16 cellular contexts compared by ENCODE assay signal in the genomic region with DNA sequence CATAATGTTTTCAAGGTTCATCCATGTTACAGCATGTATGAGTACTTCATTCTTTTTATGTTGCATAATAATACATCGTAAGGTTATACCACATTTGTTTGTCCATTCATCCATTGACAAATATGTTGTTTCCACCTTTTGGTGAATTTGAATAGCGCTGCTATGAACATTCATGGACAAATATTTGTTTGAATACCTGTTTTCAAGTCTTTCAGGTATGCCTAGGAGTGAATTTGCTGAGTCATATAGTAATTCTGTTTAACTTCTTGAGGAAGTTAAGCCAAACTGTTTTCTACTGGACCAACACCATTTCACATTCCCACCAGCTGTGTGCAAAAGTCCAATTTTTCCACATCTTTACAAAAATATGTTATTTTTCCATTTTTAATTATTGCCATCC. TPM values are rescaled to one million over a fixed set of nuclear protein-coding genes. Genes with fewer than 3 reads are reported as not detected.
A peak's percentile ranks its signal among the peaks of the same experiment; 100 is the strongest.
DNase-seq lines count a peak whose midpoint lies in the region; ATAC-seq, FAIRE-seq and TF ChIP-seq lines count a peak whose summit lies in the region.
"Had no signal": no experiment of that assay in that cellular context is flagged by ENCODE, and none has a peak within 500 bp of the region (broad histone marks: within the 10 kb centered on the region; RNA-seq: fewer than 3 reads in every experiment).

No MANE protein-coding gene starts in this region.

- CTCF ChIA-PET in HepG2 (lab: Yijun Ruan, JAX; ENCODE audit: low intra/inter-chr PET ratio, low total read pairs) (no interaction called here), PC-9 (lab: Charles Lee) (no interaction called here)

- FAIRE-seq in HepG2 (lab: Jason Lieb, UNC) (no peak), islet of Langerhans (lab: Jason Lieb, UNC) (peak; percentile 21)
- FAIRE-seq: HTR-8/SVneo had no signal

- H3K4me3 ChIP-seq in HepG2 (replicated peaks in 1 of 3; ENCODE audit: insufficient read depth in 1 of 3, low read depth in 2 of 3, low read length in 3 of 3) = no peak overlapping the region
- H3K4me3 ChIP-seq in right lobe of liver = no peak overlapping the region
- H3K4me3 ChIP-seq in PC-9 = no peak overlapping the region
- H3K4me3 ChIP-seq: BLaER1 treated with 17β-estradiol and CSF1 and Interleukin-3, amounts not matched to agents 10 nM and 100 nM had no signal

- WGBS in HepG2 (ENCODE audit: low lambda C conversion rate) = 3% methylated on average over 2 of the region's 2 CpGs
- 53% methylated on average over 2 of the region's 2 CpGs for WGBS in right lobe of liver (ENCODE audit: insufficient coverage, low coverage, low lambda C conversion rate, missing lambda C conversion rate)

- intact Hi-C loops in HepG2 (cut with micrococcal nuclease; ENCODE audit: unreplicated experiment) (no loop called here), right lobe of liver (cut with DNase I) (no loop called here), PC-9 (cut with micrococcal nuclease; ENCODE audit: unreplicated experiment) (loop anchor here (5.0 kb wide), 2 partner anchors 782 to 932 kb away; no protein-coding TSS in a partner anchor)

- no peaks in the 10 kb centered on the region for H3K79me2 ChIP-seq in HepG2 (ENCODE audit: insufficient read depth, low read length)
- H3K79me2 ChIP-seq in PC-9 (ENCODE audit: low read depth) = no peaks in the 10 kb centered on the region

- no peaks in the 10 kb centered on the region for H3K9me2 ChIP-seq in PC-9 (ENCODE audit: insufficient read depth)

- POLR2A ChIA-PET in HepG2 (lab: Yijun Ruan, JAX) = no interaction called here
- POLR2A ChIA-PET in PC-9 (lab: Charles Lee; ENCODE audit: unreplicated experiment) = interaction anchor here (0.8 kb wide), 1 partner anchor 1027 kb away, joined by 3 read pairs; no protein-coding TSS in a partner anchor

- H3K9me3 ChIP-seq in HepG2 (ENCODE audit: low read length) = no peaks in the 10 kb centered on the region
- H3K9me3 ChIP-seq in right lobe of liver = no peaks in the 10 kb centered on the region
- H3K9me3 ChIP-seq in PC-9 (ENCODE audit: insufficient read depth, low read depth) = no peaks in the 10 kb centered on the region
- H3K9me3 ChIP-seq: BLaER1 treated with 17β-estradiol and CSF1 and Interleukin-3, amounts not matched to agents 10 nM and 100 nM had no signal

- H3K27me3 ChIP-seq in HepG2 (ENCODE audit: control insufficient read depth in 1 of 2, insufficient read depth in 2 of 2, low read length in 2 of 2) (no peaks in the 10 kb centered on the region), right lobe of liver (peaks cover 0 to 15% of the 10 kb centered on the region in 2 donors), PC-9 (ENCODE audit: insufficient read depth, low read depth) (no peaks in the 10 kb centered on the region)

- DNase-seq in HepG2 (ENCODE audit: low spot score) (no peak), right lobe of liver (no peak), PC-9 (peak in 1 of 2 experiments; percentile 80), T-helper 1 cell (no peak), HuH-7 (ENCODE audit: low spot score) (no peak), activated gamma-delta T cell treated with Interleukin-2 at 50 U/mL for 16 hours (no peak)
- DNase-seq: CD4-positive, alpha-beta T cell; DMS153; GF-D8; HCEC 1CT; HFFc6 had no signal

- no peak for TF ChIP-seq RAD21 in HepG2 (CRISPR knock-in tag; IDR thresholded peaks at IDR 0.05)

- H4K20me1 ChIP-seq in HepG2 (ENCODE audit: insufficient read depth, low read length) = no peaks in the 10 kb centered on the region
- H4K20me1 ChIP-seq in PC-9 (ENCODE audit: insufficient read depth) = no peaks in the 10 kb centered on the region
- H4K20me1 ChIP-seq: BLaER1 treated with 17β-estradiol and CSF1 and Interleukin-3, amounts not matched to agents 10 nM and 100 nM had no signal

- no peak overlapping the region for H3K9ac ChIP-seq in HepG2 (ENCODE audit: insufficient read depth, low read depth, low read length)
- H3K9ac ChIP-seq: BLaER1 treated with 17β-estradiol and CSF1 and Interleukin-3, amounts not matched to agents 10 nM and 100 nM had no signal

- H3F3A ChIP-seq in PC-9 (ENCODE audit: insufficient read depth, low read depth) = no peaks in the 10 kb centered on the region

- ATAC-seq in HepG2 (no peak), right lobe of liver (no peak), HG03442 (IDR thresholded peaks at IDR 0.05; ENCODE audit: unreplicated experiment) (no peak)

- in situ Hi-C loops in HepG2 (cut with HindIII; ENCODE audit: extremely low pct_ligation_motif_present, low pct_unique_long_range_greater_than_20kb) = no loop called here

- TF ChIP-seq POLR2A in HepG2 (IDR thresholded peaks at IDR 0.05; ENCODE audit: insufficient read depth in 1 of 2, low read depth in 2 of 2, low read length in 2 of 2) (no peak), right lobe of liver (IDR thresholded peaks at IDR 0.05) (no peak)

- H3K36me3 ChIP-seq in HepG2 (replicated peaks in 1 of 2; ENCODE audit: control insufficient read depth in 1 of 2, insufficient read depth in 2 of 2, low read length in 2 of 2) (no peaks in the 10 kb centered on the region), right lobe of liver (no peaks in the 10 kb centered on the region), PC-9 (ENCODE audit: low read depth) (no peaks in the 10 kb centered on the region)
- H3K36me3 ChIP-seq: BLaER1 treated with 17β-estradiol and CSF1 and Interleukin-3, amounts not matched to agents 10 nM and 100 nM had no signal

- no peaks in the 10 kb centered on the region for H3K4me1 ChIP-seq in HepG2 (ENCODE audit: insufficient read depth, low read length)
- no peaks in the 10 kb centered on the region for H3K4me1 ChIP-seq in right lobe of liver
- H3K4me1 ChIP-seq in PC-9 (replicated peaks; ENCODE audit: insufficient read depth) = peaks cover 12% of the 10 kb centered on the region
- H3K4me1 ChIP-seq: BLaER1 treated with 17β-estradiol and CSF1 and Interleukin-3, amounts not matched to agents 10 nM and 100 nM had no signal

- TF ChIP-seq EP300 in HepG2 (IDR thresholded peaks at IDR 0.05; ENCODE audit: low read depth in 2 of 2, low read length in 2 of 2) (no peak), HepG2 (CRISPR knock-in tag; IDR thresholded peaks at IDR 0.05; ENCODE audit: borderline replicate concordance) (no peak)

- H2AFZ ChIP-seq in HepG2 (ENCODE audit: low read length) (no peak overlapping the region), PC-9 (no peak overlapping the region)

- H3K27ac ChIP-seq in HepG2 (ENCODE audit: extremely low read length, insufficient read depth, low read length) (no peak overlapping the region), right lobe of liver (no peak overlapping the region), PC-9 (peak overlapping the region; percentile 53)
- H3K27ac ChIP-seq: 22Rv1; BLaER1 treated with 17β-estradiol and CSF1 and Interleukin-3, amounts not matched to agents 10 nM and 100 nM had no signal

- TF ChIP-seq CTCF in HepG2 (CRISPR knock-in tag; IDR thresholded peaks at IDR 0.05) (no peak), right lobe of liver (IDR thresholded peaks at IDR 0.05) (no peak), PC-9 (conservative IDR thresholded peaks at IDR 0.05) (no peak)

- BruUV-seq in HepG2 (replicated peaks; lab: Mats Ljungman, UMichigan) = no TSS peak
- BruUV-seq in PC-9 (replicated peaks; lab: Mats Ljungman, UMichigan) = no TSS peak

- H3K4me2 ChIP-seq in HepG2 (ENCODE audit: low read depth, low read length) (no peak overlapping the region), PC-9 (peak overlapping the region; percentile 1; the same call in 1 of the 2 replicates)
- H3K4me2 ChIP-seq: BLaER1 treated with 17β-estradiol and CSF1 and Interleukin-3, amounts not matched to agents 10 nM and 100 nM had no signal

TF ChIP-seq in HepG2, 621 proteins besides CTCF, POLR2A, EP300 and RAD21 (continues in another document):
- TF ChIP-seq TCF12 (IDR thresholded peaks at IDR 0.05) (no peak), TCF12 (CRISPR knock-in tag; IDR thresholded peaks at IDR 0.05) (no peak)

RNA-seq across cellular contexts. Expression of gene IRS4, which starts 31.5 kb away (rescaled TPM):
- total RNA-seq in HepG2 (2016; rRNA removed; fragmentation: Illumina TruSeq; extraction: Trizol) = not detected in 2 replicates
- not detected in 2 replicates for total RNA-seq in HepG2 (2016; cell fraction: cytosol; rRNA removed; fragmentation: Illumina TruSeq; extraction: Trizol; ENCODE audit: low read depth)
- total RNA-seq in HepG2 (2016; cell fraction: insoluble cytoplasmic fraction; rRNA removed; fragmentation: Illumina TruSeq; extraction: Trizol) = not detected in 2 replicates
- not detected in 2 replicates for total RNA-seq in HepG2 (2016; cell fraction: membrane; rRNA removed; fragmentation: Illumina TruSeq; extraction: Trizol)
- not detected in 2 replicates for total RNA-seq in HepG2 (2016; cell fraction: nucleus; rRNA removed; fragmentation: Illumina TruSeq; extraction: Trizol)
- not detected in 2 replicates for polyA plus RNA-seq in HepG2 (2011; rRNA removed)
- not detected in 2 replicates for polyA plus RNA-seq in HepG2 (2011; cell fraction: cytosol; rRNA removed)
- polyA plus RNA-seq in HepG2 (2011; cell fraction: nucleus; rRNA removed) = not detected in 2 replicates
- polyA plus RNA-seq in HepG2 (2012) = not detected in 2 replicates
- polyA plus RNA-seq in HepG2 (2016; cell fraction: cytosol; fragmentation: Illumina TruSeq; extraction: Trizol; ENCODE audit: low read depth) = not detected in 2 replicates
- polyA plus RNA-seq in HepG2 (2016; cell fraction: insoluble cytoplasmic fraction; fragmentation: Illumina TruSeq; extraction: Trizol; ENCODE audit: low read depth) = not detected in 2 replicates
- not detected in 2 replicates for polyA plus RNA-seq in HepG2 (2016; cell fraction: membrane; fragmentation: Illumina TruSeq; extraction: Trizol; ENCODE audit: low read depth)
- polyA plus RNA-seq in HepG2 (2016; cell fraction: nucleus; fragmentation: Illumina TruSeq; extraction: Trizol; ENCODE audit: insufficient read depth, low read depth) = not detected in 2 replicates
- polyA minus RNA-seq in HepG2 (2011; rRNA and poly(A)+ RNA removed; ENCODE audit: low replicate concordance) = not detected in 2 replicates
- not detected in 2 replicates for polyA minus RNA-seq in HepG2 (2011; cell fraction: cytosol; rRNA and poly(A)+ RNA removed)
- not detected in 2 replicates for polyA minus RNA-seq in HepG2 (2011; cell fraction: nucleus; rRNA and poly(A)+ RNA removed)
- not detected for total RNA-seq in right lobe of liver
- total RNA-seq in PC-9 (2021) = not detected in 2 replicates
- total RNA-seq: CD4-positive, alpha-beta T cell; HFFc6 had no signal
